Comparison of ENCODE assay signal across 8 cellular contexts in the genomic region with DNA sequence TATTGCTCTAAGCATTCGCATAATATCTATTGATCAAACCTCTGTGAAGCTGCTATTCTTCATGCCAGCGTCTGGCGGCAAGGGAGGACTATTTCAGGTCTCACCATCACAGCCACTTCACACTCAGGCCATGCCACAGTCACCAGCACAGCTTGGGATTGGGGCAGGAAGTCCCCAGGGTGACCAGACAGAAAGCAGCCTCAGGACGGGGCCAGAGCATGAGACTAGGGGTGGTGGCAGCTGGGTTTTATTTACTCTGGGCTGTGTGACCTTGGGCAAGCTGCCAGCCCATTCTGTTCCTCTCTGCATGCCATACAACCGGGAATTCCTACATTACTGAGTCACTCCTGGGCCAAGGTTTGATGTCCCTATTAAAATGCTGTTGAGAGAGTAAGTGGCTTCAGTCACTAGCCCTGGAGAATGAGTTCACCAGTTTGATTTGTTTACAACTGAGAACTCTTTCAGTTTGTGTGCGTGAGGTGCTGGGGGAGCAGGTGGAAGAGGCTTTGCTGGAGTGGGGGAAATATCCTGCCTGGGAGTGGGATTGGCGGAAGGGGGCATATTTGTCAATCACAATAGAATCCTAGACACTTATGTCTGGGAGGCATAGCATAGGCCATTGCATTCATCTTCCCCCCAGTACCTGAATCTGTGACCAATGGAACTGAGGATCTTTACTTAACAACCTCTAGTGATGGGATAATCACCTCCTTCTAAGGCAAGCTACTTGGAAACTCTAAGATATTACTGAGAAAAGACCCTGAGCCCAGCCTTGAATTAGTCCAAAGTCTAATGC.
A peak's percentile ranks its signal among the peaks of the same experiment; 100 is the strongest.
DNase-seq lines count a peak whose midpoint lies in the region; ATAC-seq, FAIRE-seq and TF ChIP-seq lines count a peak whose summit lies in the region.

No MANE protein-coding gene starts in this region.

- intact Hi-C loops in endothelial cell of umbilical vein (cut with micrococcal nuclease) = loop anchor here (1.0 to 5.0 kb wide), 4 partner anchors 104 to 471 kb away; partner anchors contain the start of gene DPY19L1
- intact Hi-C loops in activated CD4-positive, alpha-beta T cell treated with anti-CD3 and anti-CD28 coated beads, Interleukin-2, amount 10 ng/mL, durations not matched to agents 24 days and 14 days (cut with micrococcal nuclease) = no loop called here

- H3K18ac ChIP-seq in trophoblast cell (ENCODE audit: low read length) = no peak overlapping the region

- POLR2A ChIA-PET in endothelial cell of umbilical vein (lab: Charles Lee) = no interaction called here

- WGBS in trophoblast cell (ENCODE audit: extremely low coverage, insufficient coverage, insufficient read length) = no CpG with 5 or more reads among the region's 7 CpGs

- no peaks in the 10 kb centered on the region for H3K27me3 Mint-ChIP-seq in activated CD4-positive, alpha-beta T cell treated with anti-CD3 and anti-CD28 coated beads, Interleukin-2, amount 10 ng/mL, durations not matched to agents 24 days and 14 days

- dilution Hi-C loops in endothelial cell of umbilical vein (cut with MboI; ENCODE audit: extremely low pct_ligation_motif_present, low sequenced_read_pairs) = no loop called here

- no peaks in the 10 kb centered on the region for H3K79me1 ChIP-seq in trophoblast cell (ENCODE audit: low read length)

- H2AFZ ChIP-seq in endothelial cell of umbilical vein (ENCODE audit: low read depth, low read length) (no peak overlapping the region), trophoblast cell (ENCODE audit: insufficient read depth, low read length, poor library complexity) (no peak overlapping the region)

- H4K91ac ChIP-seq in trophoblast cell (ENCODE audit: low read depth, low read length) = no peak overlapping the region

- DNase-seq in GM19239 (ENCODE audit: insufficient read length, low spot score) (no peak), NCI-H2196 treated with DMSO at 0.1 percent for 48 hours (lab: John Stamatoyannopoulos, UW; ENCODE audit: unreplicated experiment) (peak; percentile 71), endothelial cell of umbilical vein (ENCODE audit: low read depth, low spot score) (peak; percentile 97), trophoblast cell (peak; percentile 4 to 47), AML-193 (lab: John Stamatoyannopoulos, UW) (no peak)
- no peak for DNase-seq in stimulated activated CD8-positive, alpha-beta memory T cell treated with anti-CD3 and anti-CD28 coated beads, Interleukin-4, amount 100 ng/mL, for 48 hours
- no peak for DNase-seq in activated CD4-positive, alpha-beta T cell treated with anti-CD3 and anti-CD28 coated beads, Interleukin-2, amount 10 ng/mL, durations not matched to agents 24 days and 14 days

- no peak overlapping the region for H3K23ac ChIP-seq in trophoblast cell (ENCODE audit: low read length)

- ATAC-seq in GM21737 (IDR thresholded peaks at IDR 0.05; ENCODE audit: unreplicated experiment) = no peak

- H3K4ac ChIP-seq in trophoblast cell (ENCODE audit: low read depth, low read length) = no peak overlapping the region

- H3K36me3 ChIP-seq in endothelial cell of umbilical vein (ENCODE audit: control insufficient read depth in 2 of 2, extremely low read depth in 1 of 2, insufficient read depth in 2 of 2, low read length in 2 of 2) (no peaks in the 10 kb centered on the region), trophoblast cell (ENCODE audit: control insufficient read depth in 1 of 2, insufficient read depth in 2 of 2, low read length in 2 of 2) (no peaks in the 10 kb centered on the region)

- no peak overlapping the region for H2BK5ac ChIP-seq in trophoblast cell (ENCODE audit: low read depth, low read length, poor library complexity)

- H3K9ac ChIP-seq in endothelial cell of umbilical vein (replicated peaks; ENCODE audit: extremely low read depth, insufficient read depth, low read length) (no peak overlapping the region), trophoblast cell (ENCODE audit: low read length) (no peak overlapping the region)

- no peak for TF ChIP-seq CTCF in endothelial cell of umbilical vein (IDR thresholded peaks at IDR 0.05; ENCODE audit: extremely low read depth in 1 of 2, insufficient read depth in 1 of 2, low read depth in 1 of 2, low read length in 2 of 2)

- TF ChIP-seq POLR2A in endothelial cell of umbilical vein (IDR thresholded peaks at IDR 0.05; ENCODE audit: low read depth, low read length) = no peak

- H3K4me2 ChIP-seq in endothelial cell of umbilical vein (ENCODE audit: insufficient read depth, low read length) (peak overlapping the region; percentile 29), trophoblast cell (ENCODE audit: low read length) (no peak overlapping the region)

- peak; percentile 65 for FAIRE-seq in GM19239 (lab: Jason Lieb, UNC)
- peak; percentile 96 for FAIRE-seq in endothelial cell of umbilical vein (lab: Jason Lieb, UNC)

- CTCF ChIA-PET in endothelial cell of umbilical vein (lab: Charles Lee) = interaction anchor here (1.0 to 1.6 kb wide), 3 partner anchors 8 to 75 kb away, joined by 3 to 8 read pairs (median 4); no protein-coding TSS in a partner anchor

- no peaks in the 10 kb centered on the region for H3K4me1 Mint-ChIP-seq in activated CD4-positive, alpha-beta T cell treated with anti-CD3 and anti-CD28 coated beads, Interleukin-2, amount 10 ng/mL, durations not matched to agents 24 days and 14 days

- H3K4me3 Mint-ChIP-seq in activated CD4-positive, alpha-beta T cell treated with anti-CD3 and anti-CD28 coated beads, Interleukin-2, amount 10 ng/mL, durations not matched to agents 24 days and 14 days = no peak overlapping the region

- H3K9me3 ChIP-seq in endothelial cell of umbilical vein (replicated peaks; ENCODE audit: control insufficient read depth, insufficient read depth, low read length) (no peaks in the 10 kb centered on the region), trophoblast cell (ENCODE audit: insufficient read depth, low read depth, low read length) (no peaks in the 10 kb centered on the region)

- H3K9me3 Mint-ChIP-seq in activated CD4-positive, alpha-beta T cell treated with anti-CD3 and anti-CD28 coated beads, Interleukin-2, amount 10 ng/mL, durations not matched to agents 24 days and 14 days = no peaks in the 10 kb centered on the region

- no peak overlapping the region for H3K27ac Mint-ChIP-seq in activated CD4-positive, alpha-beta T cell treated with anti-CD3 and anti-CD28 coated beads, Interleukin-2, amount 10 ng/mL, durations not matched to agents 24 days and 14 days

- H3K4me3 ChIP-seq in endothelial cell of umbilical vein (replicated peaks in 1 of 3; ENCODE audit: insufficient read depth in 1 of 3, low read depth in 1 of 3, low read length in 3 of 3) = no peak overlapping the region
- no peak overlapping the region for H3K4me3 ChIP-seq in trophoblast cell (ENCODE audit: low read depth, low read length)

- H2BK120ac ChIP-seq in trophoblast cell (ENCODE audit: insufficient read depth, low read length, poor library complexity) = no peak overlapping the region

- H2BK12ac ChIP-seq in trophoblast cell (ENCODE audit: low read length) = no peak overlapping the region

- H3K4me1 ChIP-seq in endothelial cell of umbilical vein (ENCODE audit: control insufficient read depth, extremely low read depth, insufficient read depth, low read length) (peaks cover 16% of the 10 kb centered on the region), trophoblast cell (ENCODE audit: control insufficient read depth in 1 of 2, insufficient read depth in 2 of 2, low read length in 2 of 2) (peaks cover 0 to 2% of the 10 kb centered on the region in 2 experiments)

- H3K27me3 ChIP-seq in endothelial cell of umbilical vein (ENCODE audit: control insufficient read depth in 2 of 2, insufficient read depth in 2 of 2, low read length in 2 of 2) = no peaks in the 10 kb centered on the region
- no peaks in the 10 kb centered on the region for H3K27me3 ChIP-seq in trophoblast cell (ENCODE audit: insufficient read depth, low read length)

- H4K8ac ChIP-seq in trophoblast cell (ENCODE audit: low read depth, low read length) = no peak overlapping the region

- no peak overlapping the region for H2AK5ac ChIP-seq in trophoblast cell (ENCODE audit: low read length)

- no peaks in the 10 kb centered on the region for H3K79me2 ChIP-seq in endothelial cell of umbilical vein (ENCODE audit: control insufficient read depth, insufficient read depth, low read length)
- H3K79me2 ChIP-seq in trophoblast cell (ENCODE audit: control insufficient read depth, insufficient read depth, low read length, poor library complexity) = no peaks in the 10 kb centered on the region

- BruUV-seq in endothelial cell of umbilical vein (replicated peaks; lab: Mats Ljungman, UMichigan) = no TSS peak

- H4K20me1 ChIP-seq in endothelial cell of umbilical vein (replicated peaks; ENCODE audit: control insufficient read depth, extremely low read depth, insufficient read depth, low read length) = no peaks in the 10 kb centered on the region

- H3K9me1 ChIP-seq in endothelial cell of umbilical vein (replicated peaks; ENCODE audit: control insufficient read depth, extremely low read depth, insufficient read depth, low read length) = no peaks in the 10 kb centered on the region

- peak overlapping the region; percentile 36 for H3K27ac ChIP-seq in endothelial cell of umbilical vein (ENCODE audit: insufficient read depth, low read depth, low read length)
- no peak overlapping the region for H3K27ac ChIP-seq in trophoblast cell (ENCODE audit: low read depth, low read length)

- no peaks in the 10 kb centered on the region for H3K36me3 Mint-ChIP-seq in activated CD4-positive, alpha-beta T cell treated with anti-CD3 and anti-CD28 coated beads, Interleukin-2, amount 10 ng/mL, durations not matched to agents 24 days and 14 days (ENCODE audit: low read depth)

- no peak overlapping the region for H4K12ac ChIP-seq in trophoblast cell (ENCODE audit: low read depth, low read length)

- H3K14ac ChIP-seq in trophoblast cell (ENCODE audit: low read length) = no peak overlapping the region

TF ChIP-seq in endothelial cell of umbilical vein, 7 proteins besides CTCF, POLR2A, EP300 and RAD21:
- TF ChIP-seq FOS (IDR thresholded peaks at IDR 0.05; ENCODE audit: borderline replicate concordance, insufficient read depth, low read length) (peak; percentile 85), JUN (IDR thresholded peaks at IDR 0.05; ENCODE audit: borderline replicate concordance, insufficient read depth, insufficient read length, low read depth) (peak; percentile 92), GATA2 (IDR thresholded peaks at IDR 0.05; ENCODE audit: insufficient read depth, insufficient read length, low read depth, low read length) (peak; percentile 48), POLR2AphosphoS5 (IDR thresholded peaks at IDR 0.05; ENCODE audit: insufficient read depth, low read depth, low read length) (peak; percentile 58), MYC (IDR thresholded peaks at IDR 0.05; ENCODE audit: low read depth, low read length) (no peak)
TF ChIP-seq in endothelial cell of umbilical vein: peak in this region for 4.

Comparison
In these comparisons a context has a peak if more than half of its experiments do, and no peak if none do; other contexts are left out.
1. DNase-seq: peak in NCI-H2196 treated with DMSO at 0.1 percent for 48 hours (single experiment), endothelial cell of umbilical vein (single experiment) and trophoblast cell (2 of 2); none in GM19239 (single experiment), AML-193 (0 of 2), stimulated activated CD8-positive, alpha-beta memory T cell treated with anti-CD3 and anti-CD28 coated beads, Interleukin-4, amount 100 ng/mL, for 48 hours (single experiment) and activated CD4-positive, alpha-beta T cell treated with anti-CD3 and anti-CD28 coated beads, Interleukin-2, amount 10 ng/mL, durations not matched to agents 24 days and 14 days (single experiment).